ENCODE assay signal across 14 cellular contexts in genomic region chr20:50559856-50560623, GRCh38. TPM values are rescaled to one million over a fixed set of nuclear protein-coding genes. Genes with fewer than 3 reads are reported as not detected.
DNase-seq lines count a peak whose midpoint lies in the region; ATAC-seq and TF ChIP-seq lines count a peak whose summit lies in the region.
"Had no signal": no experiment of that assay in that cellular context is flagged by ENCODE, and none has a peak within 500 bp of the region (broad histone marks: within the 10 kb centered on the region; RNA-seq: fewer than 3 reads in every experiment).

No MANE protein-coding gene starts in this region.

- H3K9ac ChIP-seq in OCI-LY3 (ENCODE audit: low read length), result peak overlapping the region; percentile 57; the same call in 1 of the 2 replicates

- no peak overlapping the region for H2AFZ ChIP-seq in OCI-LY3 (ENCODE audit: low read depth, low read length)
- H2AFZ ChIP-seq in osteoblast (ENCODE audit: low read length), result no peak overlapping the region

- no peak for DNase-seq in T-helper 2 cell treated with Interferon-gamma antibody and Interleukin-4, amounts not matched to agents 5 μg/mL and 100 μg/mL, for 36 hours (ENCODE audit: low spot score)
- DNase-seq in T-helper 2 cell (no peak), brain microvascular endothelial cell (no peak), osteoblast (ENCODE audit: insufficient read length, low spot score, missing footprints) (no peak), KG1 (lab: John Stamatoyannopoulos, UW) (no peak)
- DNase-seq: GF-D8, H9, substantia nigra had no signal

- TF ChIP-seq CTCF in OCI-LY3 (IDR thresholded peaks at IDR 0.05; ENCODE audit: low read depth, low read length), result no peak
- TF ChIP-seq CTCF in brain microvascular endothelial cell (IDR thresholded peaks at IDR 0.05; ENCODE audit: low read depth, low read length, missing control alignments), result no peak
- no peak for TF ChIP-seq CTCF in osteoblast (IDR thresholded peaks at IDR 0.05; ENCODE audit: extremely low read depth, low read depth, low read length)

- peak overlapping the region; percentile 32 for H3K27ac Mint-ChIP-seq in T-helper 2 cell treated with Interferon-gamma antibody and Interleukin-4, amounts not matched to agents 5 μg/mL and 100 μg/mL, for 36 hours

- H3K27me3 ChIP-seq in OCI-LY3 (ENCODE audit: low read depth, low read length) (no peaks in the 10 kb centered on the region), brain microvascular endothelial cell (replicated peaks) (no peaks in the 10 kb centered on the region), osteoblast (ENCODE audit: insufficient read depth, low read length) (no peaks in the 10 kb centered on the region)

- H3K27ac ChIP-seq in OCI-LY3 (ENCODE audit: low read length), result peak overlapping the region; percentile 83
- H3K27ac ChIP-seq in brain microvascular endothelial cell, result peak overlapping the region; percentile 69
- peak overlapping the region; percentile 93 for H3K27ac ChIP-seq in osteoblast (ENCODE audit: low read depth, low read length)
- H3K27ac ChIP-seq: 22Rv1 had no signal

- H3K4me3 ChIP-seq in OCI-LY3 (ENCODE audit: low read length) (peak overlapping the region; percentile 57; the same call in 1 of the 2 replicates), brain microvascular endothelial cell (ENCODE audit: low read depth, low read length) (no peak overlapping the region), osteoblast (ENCODE audit: insufficient read depth, low read length) (no peak overlapping the region)

- H3K9me3 ChIP-seq in OCI-LY3 (ENCODE audit: insufficient read depth, low read length) (peaks cover 3% of the 10 kb centered on the region), osteoblast (ENCODE audit: low read depth, low read length) (no peaks in the 10 kb centered on the region)

- no peak overlapping the region for H3K4me3 Mint-ChIP-seq in T-helper 2 cell treated with Interferon-gamma antibody and Interleukin-4, amounts not matched to agents 5 μg/mL and 100 μg/mL, for 36 hours
- H3K4me3 Mint-ChIP-seq: H9, neural crest cell had no signal

- H3K79me2 ChIP-seq in OCI-LY3 (ENCODE audit: low read length) (peaks cover 99% of the 10 kb centered on the region), osteoblast (ENCODE audit: insufficient read depth, low read length) (peaks cover 85% of the 10 kb centered on the region)

- H3K27me3 Mint-ChIP-seq in T-helper 2 cell treated with Interferon-gamma antibody and Interleukin-4, amounts not matched to agents 5 μg/mL and 100 μg/mL, for 36 hours (ENCODE audit: low read depth), result no peaks in the 10 kb centered on the region

- H4K20me1 ChIP-seq in OCI-LY3 (ENCODE audit: insufficient read depth, low read length) (peaks cover 85% of the 10 kb centered on the region), osteoblast (ENCODE audit: insufficient read depth, low read length) (peaks cover 4% of the 10 kb centered on the region)

- H3K36me3 ChIP-seq in OCI-LY3 (replicated peaks; ENCODE audit: low read depth, low read length), result peaks cover 73% of the 10 kb centered on the region
- H3K36me3 ChIP-seq in brain microvascular endothelial cell (replicated peaks), result peaks cover 24% of the 10 kb centered on the region
- peaks cover 29% of the 10 kb centered on the region for H3K36me3 ChIP-seq in osteoblast (ENCODE audit: insufficient read depth, low read length)

- H3K9me3 Mint-ChIP-seq in T-helper 2 cell treated with Interferon-gamma antibody and Interleukin-4, amounts not matched to agents 5 μg/mL and 100 μg/mL, for 36 hours, result no peaks in the 10 kb centered on the region
- H3K9me3 Mint-ChIP-seq: H9, neural crest cell had no signal

- H3K36me3 Mint-ChIP-seq in T-helper 2 cell treated with Interferon-gamma antibody and Interleukin-4, amounts not matched to agents 5 μg/mL and 100 μg/mL, for 36 hours (ENCODE audit: low read depth), result peaks cover 38% of the 10 kb centered on the region

- H3K4me2 ChIP-seq in OCI-LY3 (ENCODE audit: low read length), result peak overlapping the region; percentile 83
- H3K4me2 ChIP-seq in osteoblast (ENCODE audit: insufficient read depth, low read length), result no peak overlapping the region

- in situ Hi-C loops in brain microvascular endothelial cell (cut with HindIII; ENCODE audit: low pct_ligation_motif_present, low sequenced_read_pairs), result no loop called here

- ATAC-seq in HG02973 (IDR thresholded peaks at IDR 0.05; ENCODE audit: unreplicated experiment) (no peak), GM18873 (IDR thresholded peaks at IDR 0.05; ENCODE audit: low FRiP score, unreplicated experiment) (no peak)
- ATAC-seq: left lobe of liver had no signal

- H3K4me1 Mint-ChIP-seq in T-helper 2 cell treated with Interferon-gamma antibody and Interleukin-4, amounts not matched to agents 5 μg/mL and 100 μg/mL, for 36 hours (ENCODE audit: low read depth), result peaks cover 33% of the 10 kb centered on the region

- H3K4me1 ChIP-seq in OCI-LY3 (ENCODE audit: low read length) (peaks cover 64% of the 10 kb centered on the region), osteoblast (ENCODE audit: insufficient read depth, low read length) (peaks cover 52% of the 10 kb centered on the region)

RNA-seq across cellular contexts. Expression of gene PTPN1, which starts 49.9 kb away (rescaled TPM):
- total RNA-seq in osteoblast, result 27.4 and 28.6 TPM in 2 replicates
